In the genomic region with DNA sequence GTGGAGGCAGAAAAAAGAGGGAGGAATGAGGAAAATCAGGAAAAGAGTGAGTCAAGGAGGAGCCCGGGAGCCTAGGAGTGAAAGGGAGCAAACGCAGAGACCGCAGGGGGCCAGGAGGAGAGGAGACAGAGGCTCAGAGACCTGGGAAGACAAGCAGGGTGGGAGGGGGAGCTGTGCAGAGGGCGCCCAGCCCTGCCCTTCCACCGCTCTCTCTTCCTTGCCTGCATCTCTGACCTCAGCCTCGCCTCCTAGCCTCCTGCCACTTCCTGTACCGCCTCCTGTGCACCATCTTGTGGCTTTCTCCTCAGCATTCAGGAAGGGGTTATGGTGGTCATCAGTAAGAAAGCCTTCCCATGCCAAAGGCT, we compare ENCODE assay signal across 8 cellular contexts. TPM values are rescaled to one million over a fixed set of nuclear protein-coding genes. Genes with fewer than 3 reads are reported as not detected.
DNase-seq lines count a peak whose midpoint lies in the region; ATAC-seq and TF ChIP-seq lines count a peak whose summit lies in the region.

No MANE protein-coding gene starts in this region.

- peak; percentile 62 for ATAC-seq in effector memory CD8-positive, alpha-beta T cell (replicated peaks)
- ATAC-seq in GM18861 (IDR thresholded peaks at IDR 0.05; ENCODE audit: unreplicated experiment) (no peak), GM18909 (IDR thresholded peaks at IDR 0.05; ENCODE audit: poor library complexity, unreplicated experiment) (no peak)

- peak overlapping the region; percentile 95 to 99 for H3K4me3 Mint-ChIP-seq in effector memory CD8-positive, alpha-beta T cell
- peak overlapping the region; percentile 87 for H3K4me3 Mint-ChIP-seq in progenitor cell of endocrine pancreas (ENCODE audit: low read depth)

- peak overlapping the region; percentile 95 for H3K27ac Mint-ChIP-seq in effector memory CD8-positive, alpha-beta T cell
- H3K27ac Mint-ChIP-seq in progenitor cell of endocrine pancreas: peak overlapping the region; percentile 30

- H3K9me3 Mint-ChIP-seq in effector memory CD8-positive, alpha-beta T cell: no peaks in the 10 kb centered on the region
- no peaks in the 10 kb centered on the region for H3K9me3 Mint-ChIP-seq in progenitor cell of endocrine pancreas (ENCODE audit: low read depth)

- H3K27me3 Mint-ChIP-seq in effector memory CD8-positive, alpha-beta T cell: no peaks in the 10 kb centered on the region
- H3K27me3 Mint-ChIP-seq in progenitor cell of endocrine pancreas: no peaks in the 10 kb centered on the region

- peaks cover 29 to 44% of the 10 kb centered on the region in 2 donors for H3K4me1 Mint-ChIP-seq in effector memory CD8-positive, alpha-beta T cell (ENCODE audit: low read depth in 2 of 2)
- peaks cover 44% of the 10 kb centered on the region for H3K4me1 Mint-ChIP-seq in progenitor cell of endocrine pancreas (ENCODE audit: low read depth)

- peaks cover 33% of the 10 kb centered on the region for H3K36me3 Mint-ChIP-seq in effector memory CD8-positive, alpha-beta T cell (ENCODE audit: insufficient read depth)
- H3K36me3 Mint-ChIP-seq in progenitor cell of endocrine pancreas (ENCODE audit: insufficient read depth): peaks cover 19% of the 10 kb centered on the region

- peak; percentile 17 for DNase-seq in OCI-M1 (lab: John Stamatoyannopoulos, UW)
- DNase-seq in effector memory CD8-positive, alpha-beta T cell: peak in 2 of 3 experiments; percentile 33 to 36
- DNase-seq in progenitor cell of endocrine pancreas (ENCODE audit: low spot score, unreplicated experiment): no peak
- no peak for DNase-seq in SW 1271 (lab: John Stamatoyannopoulos, UW)
- no peak for DNase-seq in SKM-1 (lab: John Stamatoyannopoulos, UW; ENCODE audit: unreplicated experiment)

- peak; percentile 32 for TF ChIP-seq POLR2A in GM19099 (IDR thresholded peaks at IDR 0.05; ENCODE audit: extremely low read depth, insufficient read length, low read depth)

- TF ChIP-seq CTCF in progenitor cell of endocrine pancreas (IDR thresholded peaks at IDR 0.05; ENCODE audit: unreplicated experiment): no peak

RNA-seq across cellular contexts. Expression of a gene that starts 1.3 kb away (rescaled TPM):
- total RNA-seq in progenitor cell of endocrine pancreas: 202 and 204 TPM in 2 replicates

RNA-seq across cellular contexts. Expression of a gene that starts 2.8 kb away (rescaled TPM):
- 5.8 and 7.6 TPM in 2 replicates for total RNA-seq in progenitor cell of endocrine pancreas

RNA-seq across cellular contexts. Expression of a gene that starts 22.5 kb away (rescaled TPM):
- 95.9 and 105 TPM in 2 replicates for total RNA-seq in progenitor cell of endocrine pancreas

RNA-seq across cellular contexts. Expression of a gene that starts 39.2 kb away (rescaled TPM):
- total RNA-seq in progenitor cell of endocrine pancreas: 10.2 and 10.3 TPM in 2 replicates

RNA-seq across cellular contexts. Expression of a gene that starts 58.0 kb away (rescaled TPM):
- total RNA-seq in progenitor cell of endocrine pancreas: 62.3 and 65.4 TPM in 2 replicates

Comparison
In these comparisons a context has a peak if more than half of its experiments do, and no peak if none do; other contexts are left out.
1. DNase-seq: peak in OCI-M1 (single experiment) and effector memory CD8-positive, alpha-beta T cell (2 of 3); none in progenitor cell of endocrine pancreas (single experiment), SW 1271 (0 of 2) and SKM-1 (single experiment).